Comparison of ENCODE assay signal across 8 cellular contexts in genomic region chr10:102744374-102745051, GRCh38. TPM values are rescaled to one million over a fixed set of nuclear protein-coding genes. Genes with fewer than 3 reads are reported as not detected.
A peak's percentile ranks its signal among the peaks of the same experiment; 100 is the strongest.
DNase-seq lines count a peak whose midpoint lies in the region; ATAC-seq and TF ChIP-seq lines count a peak whose summit lies in the region.

No MANE protein-coding gene starts in this region.

- H3K36me3 ChIP-seq in SJSA1 (peaks cover 9% of the 10 kb centered on the region), endocrine pancreas (ENCODE audit: control insufficient read depth, insufficient read depth, low read length) (no peaks in the 10 kb centered on the region), aorta (ENCODE audit: control insufficient read depth in 1 of 2, insufficient read depth in 2 of 2, low read length in 1 of 2) (no peaks in the 10 kb centered on the region)

- ATAC-seq in GM21423 (IDR thresholded peaks at IDR 0.05; ENCODE audit: unreplicated experiment): peak; percentile 2
- peak; percentile 21 for ATAC-seq in aorta (ENCODE audit: low FRiP score)
- ATAC-seq in HG02571 (IDR thresholded peaks at IDR 0.05; ENCODE audit: unreplicated experiment): no peak

- H3K4me3 ChIP-seq in AG09309 (ENCODE audit: control insufficient read depth, low read depth, low read length) (peak overlapping the region; percentile 100), SJSA1 (peak overlapping the region; percentile 76), endocrine pancreas (ENCODE audit: control insufficient read depth, insufficient read depth, low read length) (peak overlapping the region; percentile 87), aorta (ENCODE audit: low read length in 2 of 2) (peak overlapping the region; percentile 57 to 79)

- H3K4me1 ChIP-seq in SJSA1 (replicated peaks): peaks cover 25% of the 10 kb centered on the region
- H3K4me1 ChIP-seq in endocrine pancreas (ENCODE audit: control insufficient read depth, insufficient read depth, low read length): peaks cover 5% of the 10 kb centered on the region
- peaks cover 0 to 3% of the 10 kb centered on the region in 2 donors for H3K4me1 ChIP-seq in aorta (ENCODE audit: control insufficient read depth in 1 of 2, insufficient read depth in 2 of 2, low read length in 2 of 2)

- 0 to 2% methylated on average over 9 of the region's 9 CpGs for WGBS in aorta, 2 donors

- peak overlapping the region; percentile 65; the same call in 1 of the 2 replicates for H3K27ac ChIP-seq in SJSA1
- peak overlapping the region; percentile 37 to 96 for H3K27ac ChIP-seq in aorta (ENCODE audit: low read depth in 1 of 2, low read length in 2 of 2)

- no peak for DNase-seq in AG09309 (ENCODE audit: low read depth)
- DNase-seq in SJSA1 (ENCODE audit: low read depth in 1 of 2, low spot score in 2 of 2): no peak
- DNase-seq in myocyte (ENCODE audit: low read depth): peak; percentile 45
- DNase-seq in aorta: no peak
- DNase-seq in SIG-M5 (lab: John Stamatoyannopoulos, UW): no peak

- peak overlapping the region; percentile 93 for H3K9ac ChIP-seq in endocrine pancreas (ENCODE audit: control insufficient read depth, insufficient read depth, low read length)

- H3K27me3 ChIP-seq in SJSA1 (replicated peaks) (no peaks in the 10 kb centered on the region; the same call in 1 of the 2 replicates), endocrine pancreas (ENCODE audit: control insufficient read depth, insufficient read depth, low read length) (no peaks in the 10 kb centered on the region), aorta (ENCODE audit: control insufficient read depth in 1 of 2, insufficient read depth in 2 of 2, low read length in 1 of 2) (no peaks in the 10 kb centered on the region)

- intact Hi-C loops in aorta (cut with DNase I): loop anchor here (5.0 kb wide), 1 partner anchor 33 kb away; no protein-coding TSS in a partner anchor

- H3K9me3 ChIP-seq in SJSA1 (replicated peaks) (peaks cover 8% of the 10 kb centered on the region), endocrine pancreas (ENCODE audit: control insufficient read depth, low read length) (no peaks in the 10 kb centered on the region), aorta (ENCODE audit: control insufficient read depth, low read length) (no peaks in the 10 kb centered on the region)

- no peak for TF ChIP-seq CTCF in AG09309 (IDR thresholded peaks at IDR 0.05; ENCODE audit: control insufficient read depth, insufficient read depth, low read depth, low read length, missing control alignments)

RNA-seq across cellular contexts. Expression of gene WBP1L, which starts 0.8 kb away (rescaled TPM):
- 13.3 and 21.0 TPM in 2 replicates for total RNA-seq in SJSA1 (2014; rRNA removed; shearing (Covaris generic))
- total RNA-seq in myocyte (57.2 and 57.7 TPM in 2 replicates), aorta (10 to 100 TPM; 81.1 to 84.7 TPM)
- 67.6 TPM for polyA plus RNA-seq in myocyte (2012)
- 10 to 100 TPM; 22.4 to 41.7 TPM for polyA plus RNA-seq in aorta

RNA-seq across cellular contexts. Expression of gene SFXN2, which starts 30.1 kb away (rescaled TPM):
- 1.1 and 3.1 TPM in 2 replicates for total RNA-seq in SJSA1 (2014; rRNA removed; shearing (Covaris generic))
- total RNA-seq in myocyte (0.57 and 1.3 TPM in 2 replicates), aorta (1 to 10 TPM; 5.1 to 8.3 TPM)
- polyA plus RNA-seq in myocyte (2012): 1.1 TPM
- 1 to 10 TPM; 3.2 to 3.5 TPM for polyA plus RNA-seq in aorta

RNA-seq across cellular contexts. Expression of gene ARL3, which starts 30.3 kb away (rescaled TPM):
- total RNA-seq in SJSA1 (2014; rRNA removed; shearing (Covaris generic)): 12.1 and 14.3 TPM in 2 replicates
- total RNA-seq in myocyte: 6.2 TPM in 2 replicates
- 22.0 TPM for polyA plus RNA-seq in myocyte (2012)
- 1 to 10 TPM; 8.2 to 8.6 TPM for total RNA-seq in aorta
- polyA plus RNA-seq in aorta: 10 to 100 TPM; 17.3 to 18.9 TPM
